ENCODE assay signal across 1 cellular context in genomic region chr2:55224761-55225261, GRCh38.
TF ChIP-seq lines count a peak whose summit lies in the region.

No MANE protein-coding gene starts in this region.

TF ChIP-seq in K562, 482 proteins besides CTCF, POLR2A, EP300 and RAD21:
- TF ChIP-seq SMARCA4 (IDR thresholded peaks at IDR 0.05), result no peak
- peak; percentile 48 for TF ChIP-seq POLR2G (IDR thresholded peaks at IDR 0.05; ENCODE audit: low read depth, low read length)
- no peak for TF ChIP-seq IRF2 (CRISPR knock-in tag; IDR thresholded peaks at IDR 0.05)
